In the genomic region with DNA sequence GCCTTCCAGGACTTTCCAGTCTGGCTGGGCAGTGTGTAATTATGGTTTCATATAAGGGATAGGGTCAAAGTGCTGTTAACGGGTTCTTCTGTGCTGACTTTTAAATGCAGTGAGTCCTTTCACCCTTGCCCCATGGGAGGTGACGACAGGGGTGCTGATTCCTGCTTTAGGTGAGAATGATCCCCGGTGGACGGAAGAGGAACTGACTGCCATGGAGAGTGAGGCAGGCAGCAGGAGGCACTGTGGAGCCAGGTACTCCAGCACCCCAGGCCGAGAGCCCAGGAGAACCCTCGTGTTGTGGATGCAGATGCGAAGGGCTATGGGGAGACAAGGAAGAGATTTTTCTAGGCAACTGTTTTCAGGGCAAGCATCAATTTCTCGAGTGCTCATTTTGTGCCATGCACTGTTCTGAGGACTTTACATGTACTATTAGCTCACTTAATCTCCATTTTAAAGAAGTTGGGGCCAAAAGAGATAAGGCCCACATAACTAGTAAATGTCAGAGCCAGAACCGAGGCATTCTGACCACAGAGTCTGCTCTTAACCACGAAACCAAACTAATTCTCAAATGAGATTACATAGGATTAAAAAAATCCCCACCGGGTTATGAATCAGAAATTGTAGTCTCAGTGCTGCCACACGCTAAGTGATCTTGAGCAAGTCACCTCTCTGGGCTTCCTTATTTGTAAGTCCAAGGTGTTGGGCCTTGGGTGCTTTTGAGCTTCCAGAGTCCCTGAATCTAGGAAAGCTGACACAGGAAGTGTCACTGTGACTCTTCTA, we compare ENCODE assay signal across 1 cellular context.
TF ChIP-seq lines count a peak whose summit lies in the region.

No MANE protein-coding gene starts in this region.

TF ChIP-seq in K562, 482 proteins besides CTCF, POLR2A, EP300 and RAD21 (continued from another document):
- TF ChIP-seq, protein P1, sequence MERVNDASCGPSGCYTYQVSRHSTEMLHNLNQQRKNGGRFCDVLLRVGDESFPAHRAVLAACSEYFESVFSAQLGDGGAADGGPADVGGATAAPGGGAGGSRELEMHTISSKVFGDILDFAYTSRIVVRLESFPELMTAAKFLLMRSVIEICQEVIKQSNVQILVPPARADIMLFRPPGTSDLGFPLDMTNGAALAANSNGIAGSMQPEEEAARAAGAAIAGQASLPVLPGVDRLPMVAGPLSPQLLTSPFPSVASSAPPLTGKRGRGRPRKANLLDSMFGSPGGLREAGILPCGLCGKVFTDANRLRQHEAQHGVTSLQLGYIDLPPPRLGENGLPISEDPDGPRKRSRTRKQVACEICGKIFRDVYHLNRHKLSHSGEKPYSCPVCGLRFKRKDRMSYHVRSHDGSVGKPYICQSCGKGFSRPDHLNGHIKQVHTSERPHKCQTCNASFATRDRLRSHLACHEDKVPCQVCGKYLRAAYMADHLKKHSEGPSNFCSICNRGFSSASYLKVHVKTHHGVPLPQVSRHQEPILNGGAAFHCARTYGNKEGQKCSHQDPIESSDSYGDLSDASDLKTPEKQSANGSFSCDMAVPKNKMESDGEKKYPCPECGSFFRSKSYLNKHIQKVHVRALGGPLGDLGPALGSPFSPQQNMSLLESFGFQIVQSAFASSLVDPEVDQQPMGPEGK (CRISPR knock-in tag; IDR thresholded peaks at IDR 0.05; ENCODE audit: borderline replicate concordance), result no peak
- TF ChIP-seq, protein P2, sequence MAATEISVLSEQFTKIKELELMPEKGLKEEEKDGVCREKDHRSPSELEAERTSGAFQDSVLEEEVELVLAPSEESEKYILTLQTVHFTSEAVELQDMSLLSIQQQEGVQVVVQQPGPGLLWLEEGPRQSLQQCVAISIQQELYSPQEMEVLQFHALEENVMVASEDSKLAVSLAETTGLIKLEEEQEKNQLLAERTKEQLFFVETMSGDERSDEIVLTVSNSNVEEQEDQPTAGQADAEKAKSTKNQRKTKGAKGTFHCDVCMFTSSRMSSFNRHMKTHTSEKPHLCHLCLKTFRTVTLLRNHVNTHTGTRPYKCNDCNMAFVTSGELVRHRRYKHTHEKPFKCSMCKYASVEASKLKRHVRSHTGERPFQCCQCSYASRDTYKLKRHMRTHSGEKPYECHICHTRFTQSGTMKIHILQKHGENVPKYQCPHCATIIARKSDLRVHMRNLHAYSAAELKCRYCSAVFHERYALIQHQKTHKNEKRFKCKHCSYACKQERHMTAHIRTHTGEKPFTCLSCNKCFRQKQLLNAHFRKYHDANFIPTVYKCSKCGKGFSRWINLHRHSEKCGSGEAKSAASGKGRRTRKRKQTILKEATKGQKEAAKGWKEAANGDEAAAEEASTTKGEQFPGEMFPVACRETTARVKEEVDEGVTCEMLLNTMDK (IDR thresholded peaks at IDR 0.05; ENCODE audit: borderline replicate concordance, insufficient read depth, low read depth, low read length, poor library complexity, severe bottlenecking), result peak; percentile 10
- TF ChIP-seq NCOA4 (IDR thresholded peaks at IDR 0.05; ENCODE audit: partially characterized antibody), result no peak
- no peak for TF ChIP-seq GATAD2B (IDR thresholded peaks at IDR 0.05; ENCODE audit: borderline replicate concordance)
TF ChIP-seq in K562: peak in this region for 5.
